Comparison of ENCODE assay signal across 8 cellular contexts in genomic region chr1:151175910-151176309, GRCh38. TPM values are rescaled to one million over a fixed set of nuclear protein-coding genes. Genes with fewer than 3 reads are reported as not detected.
DNase-seq lines count a peak whose midpoint lies in the region; ATAC-seq, FAIRE-seq and TF ChIP-seq lines count a peak whose summit lies in the region.

TSS of gene TMOD4 (minus strand) at chr1:151175981. CDS start at chr1:151174875, 1,106 bp downstream.

- H3K4me3 ChIP-seq in SU-DHL-6 (ENCODE audit: insufficient read depth, low read length, poor library complexity, severe bottlenecking), result no peak within 1 kb of the TSS
- H3K4me3 ChIP-seq in thoracic aorta, result no peak within 1 kb of the TSS

- no peaks in the 10 kb centered on the region for H3K4me1 Mint-ChIP-seq in activated T-cell treated with anti-CD3 and anti-CD28 coated beads, Interleukin-2, amount 50 U/mL, for 24 hours (ENCODE audit: low read depth)
- no peaks in the 10 kb centered on the region for H3K4me1 Mint-ChIP-seq in glutamatergic neuron (ENCODE audit: low read depth, unreplicated experiment)

- no peaks in the 10 kb centered on the region for H3K79me2 ChIP-seq in SU-DHL-6 (ENCODE audit: insufficient read depth, low read length)

- H3K4me3 Mint-ChIP-seq in activated T-cell treated with anti-CD3 and anti-CD28 coated beads, Interleukin-2, amount 50 U/mL, for 24 hours, result no peak within 1 kb of the TSS
- no peak within 1 kb of the TSS for H3K4me3 Mint-ChIP-seq in glutamatergic neuron (ENCODE audit: unreplicated experiment)

- H3K9me3 ChIP-seq in SU-DHL-6 (ENCODE audit: insufficient read depth, low read length) (no peaks in the 10 kb centered on the region), thoracic aorta (no peaks in the 10 kb centered on the region)

- H2AFZ ChIP-seq in SU-DHL-6 (ENCODE audit: low read depth, low read length, severe bottlenecking), result no peak within 1 kb of the TSS

- no peaks in the 10 kb centered on the region for H3F3A ChIP-seq in SU-DHL-6 (ENCODE audit: insufficient read depth)

- H3K27ac ChIP-seq in SU-DHL-6 (ENCODE audit: low read depth, low read length) (no peak within 1 kb of the TSS), thoracic aorta (no peak within 1 kb of the TSS)

- H3K4me1 ChIP-seq in thoracic aorta (ENCODE audit: control insufficient read depth in 1 of 2, low read depth in 2 of 2), result no peaks in the 10 kb centered on the region

- H3K27ac Mint-ChIP-seq in activated T-cell treated with anti-CD3 and anti-CD28 coated beads, Interleukin-2, amount 50 U/mL, for 24 hours, result peak within 1 kb of the TSS; percentile 75
- no peak within 1 kb of the TSS for H3K27ac Mint-ChIP-seq in glutamatergic neuron (ENCODE audit: unreplicated experiment)

- H3K36me3 Mint-ChIP-seq in activated T-cell treated with anti-CD3 and anti-CD28 coated beads, Interleukin-2, amount 50 U/mL, for 24 hours (ENCODE audit: low read depth), result peaks cover 86% of the 10 kb centered on the region
- H3K36me3 Mint-ChIP-seq in glutamatergic neuron (ENCODE audit: unreplicated experiment), result peaks cover 14% of the 10 kb centered on the region

- ATAC-seq in thoracic aorta (ENCODE audit: insufficient number of reproducible peaks, low FRiP score, low read depth), result no peak

- no peaks in the 10 kb centered on the region for H3K9me3 Mint-ChIP-seq in activated T-cell treated with anti-CD3 and anti-CD28 coated beads, Interleukin-2, amount 50 U/mL, for 24 hours
- no peaks in the 10 kb centered on the region for H3K9me3 Mint-ChIP-seq in glutamatergic neuron (ENCODE audit: unreplicated experiment)

- H3K27me3 ChIP-seq in SU-DHL-6 (ENCODE audit: low read length) (no peaks in the 10 kb centered on the region), thoracic aorta (replicated peaks; ENCODE audit: insufficient read depth) (no peaks in the 10 kb centered on the region)

- TF ChIP-seq CTCF in SU-DHL-6 (IDR thresholded peaks at IDR 0.05; ENCODE audit: insufficient read depth, low read length, poor library complexity, severe bottlenecking) (peak; percentile 15), glutamatergic neuron (IDR thresholded peaks at IDR 0.05; ENCODE audit: partially characterized antibody, unreplicated experiment) (peak; percentile 64), thoracic aorta (IDR thresholded peaks at IDR 0.05) (peak; percentile 28)

- no peaks in the 10 kb centered on the region for H3K9me2 ChIP-seq in SU-DHL-6 (replicated peaks; ENCODE audit: insufficient read depth, low read length)

- H3K27me3 Mint-ChIP-seq in activated T-cell treated with anti-CD3 and anti-CD28 coated beads, Interleukin-2, amount 50 U/mL, for 24 hours, result no peaks in the 10 kb centered on the region
- peaks cover 2% of the 10 kb centered on the region for H3K27me3 Mint-ChIP-seq in glutamatergic neuron (ENCODE audit: unreplicated experiment)

- no peak for DNase-seq in activated T-cell treated with anti-CD3 and anti-CD28 coated beads, Interleukin-2, amount 50 U/mL, for 24 hours
- DNase-seq in activated T-cell treated with anti-CD3 and anti-CD28 coated beads, Interleukin-2, amount 50 U/mL, for 1 hour, result no peak
- no peak for DNase-seq in glutamatergic neuron
- DNase-seq in thoracic aorta (ENCODE audit: low spot score), result no peak
- no peak for DNase-seq in HTR-8/SVneo (ENCODE audit: insufficient read length, low spot score)
- no peak for DNase-seq in RPMI8226
- no peak for DNase-seq in activated CD4-positive, CD25-positive, alpha-beta regulatory T cell treated with anti-CD3 and anti-CD28 coated beads, Interleukin-2, amount 50 U/mL, for 72 hours

- no peak within 1 kb of the TSS for H3K9ac ChIP-seq in SU-DHL-6 (ENCODE audit: low read length)

- FAIRE-seq in HTR-8/SVneo (lab: Jason Lieb, UNC), result no peak

- H3K36me3 ChIP-seq in SU-DHL-6 (ENCODE audit: low read length) (peaks cover 3% of the 10 kb centered on the region; the same call in 1 of the 2 replicates), thoracic aorta (peaks cover 48% of the 10 kb centered on the region)

- no peak within 1 kb of the TSS for H3K4me2 ChIP-seq in SU-DHL-6 (ENCODE audit: low read depth, low read length, poor library complexity, severe bottlenecking)

- H4K20me1 ChIP-seq in SU-DHL-6 (ENCODE audit: low read depth, low read length), result no peaks in the 10 kb centered on the region

RNA-seq across cellular contexts. Expression of gene TMOD4, which starts in this region (rescaled TPM):
- total RNA-seq in glutamatergic neuron (ENCODE audit: unreplicated experiment), result 0.76 TPM
- not detected for total RNA-seq in thoracic aorta
